16 cellular contexts compared by ENCODE assay signal in the genomic region with DNA sequence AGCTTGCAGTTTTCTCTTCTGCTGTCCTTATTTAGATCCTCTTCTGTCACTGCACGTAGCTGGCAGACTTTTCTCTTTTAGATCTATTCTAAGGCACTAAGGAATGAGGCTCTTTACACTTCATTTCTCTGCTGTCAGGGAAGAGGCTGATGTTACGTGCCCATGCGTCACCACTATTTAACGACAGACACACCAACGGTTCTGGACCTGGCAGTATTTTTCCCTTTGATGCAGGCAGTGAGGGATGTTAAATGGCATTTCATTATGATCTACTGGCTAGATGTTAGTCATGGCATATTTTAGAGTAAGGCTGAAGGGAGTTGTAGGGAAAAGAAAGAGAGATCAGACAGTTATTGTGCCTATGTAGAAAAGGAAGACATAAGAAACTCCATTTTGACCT. TPM values are rescaled to one million over a fixed set of nuclear protein-coding genes. Genes with fewer than 3 reads are reported as not detected.
A peak's percentile ranks its signal among the peaks of the same experiment; 100 is the strongest.
DNase-seq lines count a peak whose midpoint lies in the region; ATAC-seq and TF ChIP-seq lines count a peak whose summit lies in the region.
"Had no signal": no experiment of that assay in that cellular context is flagged by ENCODE, and none has a peak within 500 bp of the region (broad histone marks: within the 10 kb centered on the region; RNA-seq: fewer than 3 reads in every experiment).

No MANE protein-coding gene starts in this region.

- 71% methylated on average over 5 of the region's 5 CpGs for WGBS in SK-N-SH (ENCODE audit: low lambda C conversion rate)

- no peaks in the 10 kb centered on the region for H3K9me3 Mint-ChIP-seq in endothelial cell (ENCODE audit: unreplicated experiment)

- H3K4me1 Mint-ChIP-seq in endothelial cell (ENCODE audit: unreplicated experiment) = peaks cover 37% of the 10 kb centered on the region
- H3K4me1 Mint-ChIP-seq: B cell; CD4-positive, alpha-beta memory T cell had no signal

- H3K4me1 ChIP-seq in osteoblast (ENCODE audit: insufficient read depth, low read length) = peaks cover 21% of the 10 kb centered on the region
- no peaks in the 10 kb centered on the region; a peak in 1 of 4 replicates for H3K4me1 ChIP-seq in SK-N-SH (ENCODE audit: control insufficient read depth in 1 of 2, insufficient read depth in 2 of 2, low read depth in 1 of 2, low read length in 1 of 2)

- no peak overlapping the region for H3K4me3 ChIP-seq in osteoblast (ENCODE audit: insufficient read depth, low read length)
- no peak overlapping the region for H3K4me3 ChIP-seq in SK-N-SH (ENCODE audit: low read depth in 2 of 2, low read length in 1 of 2)

- DNase-seq in Daoy (ENCODE audit: low read depth) = peak; percentile 23
- peak; percentile 69 for DNase-seq in M059J (ENCODE audit: low read depth)
- DNase-seq in endothelial cell (ENCODE audit: low spot score) = no peak
- peak; percentile 54 for DNase-seq in osteoblast (ENCODE audit: insufficient read length, low spot score, missing footprints)
- DNase-seq in SK-N-SH = no peak
- no peak for DNase-seq in stimulated activated naive CD4-positive, alpha-beta T cell treated with Interleukin-2 at 50 U/mL for 16 hours (lab: John Stamatoyannopoulos, UW)
- no peak for DNase-seq in middle frontal gyrus (ENCODE audit: extremely low spot score, low spot score)
- DNase-seq: 8988T; CD4-positive, alpha-beta memory T cell; DMS79; GDM1 had no signal

- H3K27me3 Mint-ChIP-seq in endothelial cell (ENCODE audit: unreplicated experiment) = peaks cover 6% of the 10 kb centered on the region

- H3K4me3 Mint-ChIP-seq in endothelial cell (ENCODE audit: unreplicated experiment) = no peak overlapping the region
- H3K4me3 Mint-ChIP-seq: B cell; CD4-positive, alpha-beta memory T cell had no signal

- POLR2A ChIA-PET in SK-N-SH (lab: Yijun Ruan, JAX) = no interaction called here

- no peak for TF ChIP-seq CTCF in endothelial cell (IDR thresholded peaks at IDR 0.05; ENCODE audit: unreplicated experiment)
- no peak for TF ChIP-seq CTCF in osteoblast (IDR thresholded peaks at IDR 0.05; ENCODE audit: extremely low read depth, low read depth, low read length)
- TF ChIP-seq CTCF in SK-N-SH (IDR thresholded peaks at IDR 0.05) = no peak

- no peaks in the 10 kb centered on the region for H3K9me2 ChIP-seq in SK-N-SH

- H3K36me3 ChIP-seq in osteoblast (ENCODE audit: insufficient read depth, low read length) (no peaks in the 10 kb centered on the region), SK-N-SH (replicated peaks in 1 of 2; ENCODE audit: control insufficient read depth in 1 of 2, insufficient read depth in 2 of 2, low read length in 1 of 2) (no peaks in the 10 kb centered on the region)

- no peak for ATAC-seq in HG03378 (IDR thresholded peaks at IDR 0.05; ENCODE audit: unreplicated experiment)
- ATAC-seq: HCT116 had no signal

- TF ChIP-seq RAD21 in SK-N-SH (IDR thresholded peaks at IDR 0.05; ENCODE audit: low read length) = no peak

- H3K79me2 ChIP-seq in osteoblast (ENCODE audit: insufficient read depth, low read length) = no peaks in the 10 kb centered on the region
- H3K79me2 ChIP-seq in SK-N-SH (ENCODE audit: insufficient read depth) = no peaks in the 10 kb centered on the region

- H3K9ac ChIP-seq in SK-N-SH = no peak overlapping the region

- H2AFZ ChIP-seq in osteoblast (ENCODE audit: low read length) (peak overlapping the region; percentile 22), SK-N-SH (ENCODE audit: low read depth) (no peak overlapping the region)

- no peaks in the 10 kb centered on the region for H3F3A ChIP-seq in SK-N-SH (replicated peaks; ENCODE audit: insufficient read depth)

- CTCF ChIA-PET in SK-N-SH (lab: Yijun Ruan, JAX) = no interaction called here

- H3K27me3 ChIP-seq in osteoblast (ENCODE audit: insufficient read depth, low read length) (no peaks in the 10 kb centered on the region), SK-N-SH (ENCODE audit: insufficient read depth) (no peaks in the 10 kb centered on the region)

- H3K27ac Mint-ChIP-seq in endothelial cell (ENCODE audit: unreplicated experiment) = peak overlapping the region; percentile 49
- H3K27ac Mint-ChIP-seq: B cell; CD4-positive, alpha-beta memory T cell had no signal

- H3K36me3 Mint-ChIP-seq in endothelial cell (ENCODE audit: low read depth, unreplicated experiment) = no peaks in the 10 kb centered on the region
- H3K36me3 Mint-ChIP-seq: CD4-positive, alpha-beta memory T cell had no signal

- H3K27ac ChIP-seq in osteoblast (ENCODE audit: low read depth, low read length) (no peak overlapping the region), SK-N-SH (ENCODE audit: low read depth in 2 of 2, low read length in 1 of 2) (no peak overlapping the region)
- H3K27ac ChIP-seq: C4-2B had no signal

- no peak for TF ChIP-seq EP300 in SK-N-SH (IDR thresholded peaks at IDR 0.05; ENCODE audit: borderline replicate concordance in 1 of 2, low read depth in 1 of 2, low read length in 1 of 2)

- H3K4me2 ChIP-seq in osteoblast (ENCODE audit: insufficient read depth, low read length) (no peak overlapping the region), SK-N-SH (no peak overlapping the region)

- H3K9me3 ChIP-seq in osteoblast (ENCODE audit: low read depth, low read length) (no peaks in the 10 kb centered on the region), SK-N-SH (no peaks in the 10 kb centered on the region)

- H4K20me1 ChIP-seq in osteoblast (ENCODE audit: insufficient read depth, low read length) = no peaks in the 10 kb centered on the region
- H4K20me1 ChIP-seq in SK-N-SH (ENCODE audit: insufficient read depth) = no peaks in the 10 kb centered on the region

TF ChIP-seq in SK-N-SH, 30 proteins besides CTCF, POLR2A, EP300 and RAD21 (continues in another document):
- no peak for TF ChIP-seq ELF1 (IDR thresholded peaks at IDR 0.05)
- no peak for TF ChIP-seq POLR2AphosphoS5 (IDR thresholded peaks at IDR 0.05; ENCODE audit: low read depth, low read length)
- no peak for TF ChIP-seq CHD2 (IDR thresholded peaks at IDR 0.05; ENCODE audit: low read length, partially characterized antibody)
- TF ChIP-seq, protein P1, sequence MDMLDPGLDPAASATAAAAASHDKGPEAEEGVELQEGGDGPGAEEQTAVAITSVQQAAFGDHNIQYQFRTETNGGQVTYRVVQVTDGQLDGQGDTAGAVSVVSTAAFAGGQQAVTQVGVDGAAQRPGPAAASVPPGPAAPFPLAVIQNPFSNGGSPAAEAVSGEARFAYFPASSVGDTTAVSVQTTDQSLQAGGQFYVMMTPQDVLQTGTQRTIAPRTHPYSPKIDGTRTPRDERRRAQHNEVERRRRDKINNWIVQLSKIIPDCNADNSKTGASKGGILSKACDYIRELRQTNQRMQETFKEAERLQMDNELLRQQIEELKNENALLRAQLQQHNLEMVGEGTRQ (IDR thresholded peaks at IDR 0.05; ENCODE audit: borderline replicate concordance, low read depth, low read length) = no peak
- TF ChIP-seq TEAD4 (IDR thresholded peaks at IDR 0.05; ENCODE audit: borderline replicate concordance, insufficient read depth) = no peak
- TF ChIP-seq, protein P2, sequence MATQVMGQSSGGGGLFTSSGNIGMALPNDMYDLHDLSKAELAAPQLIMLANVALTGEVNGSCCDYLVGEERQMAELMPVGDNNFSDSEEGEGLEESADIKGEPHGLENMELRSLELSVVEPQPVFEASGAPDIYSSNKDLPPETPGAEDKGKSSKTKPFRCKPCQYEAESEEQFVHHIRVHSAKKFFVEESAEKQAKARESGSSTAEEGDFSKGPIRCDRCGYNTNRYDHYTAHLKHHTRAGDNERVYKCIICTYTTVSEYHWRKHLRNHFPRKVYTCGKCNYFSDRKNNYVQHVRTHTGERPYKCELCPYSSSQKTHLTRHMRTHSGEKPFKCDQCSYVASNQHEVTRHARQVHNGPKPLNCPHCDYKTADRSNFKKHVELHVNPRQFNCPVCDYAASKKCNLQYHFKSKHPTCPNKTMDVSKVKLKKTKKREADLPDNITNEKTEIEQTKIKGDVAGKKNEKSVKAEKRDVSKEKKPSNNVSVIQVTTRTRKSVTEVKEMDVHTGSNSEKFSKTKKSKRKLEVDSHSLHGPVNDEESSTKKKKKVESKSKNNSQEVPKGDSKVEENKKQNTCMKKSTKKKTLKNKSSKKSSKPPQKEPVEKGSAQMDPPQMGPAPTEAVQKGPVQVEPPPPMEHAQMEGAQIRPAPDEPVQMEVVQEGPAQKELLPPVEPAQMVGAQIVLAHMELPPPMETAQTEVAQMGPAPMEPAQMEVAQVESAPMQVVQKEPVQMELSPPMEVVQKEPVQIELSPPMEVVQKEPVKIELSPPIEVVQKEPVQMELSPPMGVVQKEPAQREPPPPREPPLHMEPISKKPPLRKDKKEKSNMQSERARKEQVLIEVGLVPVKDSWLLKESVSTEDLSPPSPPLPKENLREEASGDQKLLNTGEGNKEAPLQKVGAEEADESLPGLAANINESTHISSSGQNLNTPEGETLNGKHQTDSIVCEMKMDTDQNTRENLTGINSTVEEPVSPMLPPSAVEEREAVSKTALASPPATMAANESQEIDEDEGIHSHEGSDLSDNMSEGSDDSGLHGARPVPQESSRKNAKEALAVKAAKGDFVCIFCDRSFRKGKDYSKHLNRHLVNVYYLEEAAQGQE (IDR thresholded peaks at IDR 0.05; ENCODE audit: low read depth, low read length) = no peak
- TF ChIP-seq, protein P3, sequence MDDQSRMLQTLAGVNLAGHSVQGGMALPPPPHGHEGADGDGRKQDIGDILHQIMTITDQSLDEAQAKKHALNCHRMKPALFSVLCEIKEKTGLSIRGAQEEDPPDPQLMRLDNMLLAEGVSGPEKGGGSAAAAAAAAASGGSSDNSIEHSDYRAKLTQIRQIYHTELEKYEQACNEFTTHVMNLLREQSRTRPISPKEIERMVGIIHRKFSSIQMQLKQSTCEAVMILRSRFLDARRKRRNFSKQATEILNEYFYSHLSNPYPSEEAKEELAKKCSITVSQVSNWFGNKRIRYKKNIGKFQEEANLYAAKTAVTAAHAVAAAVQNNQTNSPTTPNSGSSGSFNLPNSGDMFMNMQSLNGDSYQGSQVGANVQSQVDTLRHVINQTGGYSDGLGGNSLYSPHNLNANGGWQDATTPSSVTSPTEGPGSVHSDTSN (IDR thresholded peaks at IDR 0.05) = no peak
- no peak for TF ChIP-seq NFIC (IDR thresholded peaks at IDR 0.05; ENCODE audit: borderline replicate concordance)
- no peak for TF ChIP-seq FOSL2 (IDR thresholded peaks at IDR 0.05; ENCODE audit: borderline replicate concordance, low read depth)
- TF ChIP-seq NRF1 (IDR thresholded peaks at IDR 0.05; ENCODE audit: low read depth, low read length) = no peak
- no peak for TF ChIP-seq RXRA (IDR thresholded peaks at IDR 0.05; ENCODE audit: borderline replicate concordance, low read depth)

RNA-seq across cellular contexts. Expression of a gene that starts 8.2 kb away (rescaled TPM):
- total RNA-seq in Daoy (2014; rRNA removed; shearing (Covaris generic)) = 1.3 TPM in 1 of 2 replicates, not detected in the other
- total RNA-seq in M059J (2014; rRNA removed; shearing (Covaris generic)) = not detected in 2 replicates
- total RNA-seq in endothelial cell (ENCODE audit: unreplicated experiment) (108 TPM), osteoblast (under 0.01 TPM in 1 of 2 replicates, not detected in the other)
- not detected in 2 replicates for polyA plus RNA-seq in SK-N-SH (2012; rRNA removed)
- not detected in 2 replicates for polyA plus RNA-seq in SK-N-SH (2012; cell fraction: cytosol; rRNA removed)
- polyA plus RNA-seq in SK-N-SH (2012; cell fraction: nucleus; rRNA removed) = not detected in 2 replicates
- total RNA-seq: CD4-positive, alpha-beta memory T cell; H4 had no signal
- polyA plus RNA-seq: CD4-positive, alpha-beta memory T cell had no signal

Comparison
In these comparisons a context has a peak if more than half of its experiments do, and no peak if none do; other contexts are left out.
1. DNase-seq: peak in Daoy (single experiment), M059J (single experiment) and osteoblast (single experiment); none in endothelial cell (single experiment), SK-N-SH (single experiment), stimulated activated naive CD4-positive, alpha-beta T cell treated with Interleukin-2 at 50 U/mL for 16 hours (single experiment) and middle frontal gyrus (single experiment).
2. RNA of a gene that starts 8.2 kb away (total RNA-seq): 108 TPM in endothelial cell (single experiment); 1.3 TPM in Daoy, not detected in M059J and under 0.01 TPM in osteoblast; every median in the first group is over 10 times any median in the second.